Comparison of ENCODE assay signal across 1 cellular context in the genomic region with DNA sequence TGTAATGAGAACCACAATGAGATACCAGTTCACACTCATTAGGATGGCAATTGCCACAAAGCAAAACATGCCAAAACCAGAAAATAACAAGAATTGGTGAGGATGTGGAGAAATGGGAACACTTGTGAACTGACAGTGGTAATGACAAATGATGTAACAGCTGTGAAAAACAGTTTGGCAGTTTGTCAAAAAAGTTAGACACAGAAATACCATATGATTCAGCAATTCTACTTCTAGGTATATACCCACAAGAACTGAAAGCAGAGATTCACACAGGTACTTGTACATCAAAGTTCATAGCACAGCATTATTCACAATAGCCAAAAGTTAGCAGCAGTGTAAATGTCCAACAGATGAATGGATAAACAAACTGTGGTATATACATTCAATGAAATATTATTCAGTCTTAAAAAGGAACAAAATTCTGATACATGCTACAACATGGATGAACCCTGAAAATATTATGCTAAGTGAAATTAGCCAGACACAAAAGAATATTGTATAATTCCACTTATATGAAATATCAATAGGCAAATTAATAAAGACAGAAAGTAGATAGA.
TF ChIP-seq lines count a peak whose summit lies in the region.

No MANE protein-coding gene starts in this region.

TF ChIP-seq in K562, 482 proteins besides CTCF, POLR2A, EP300 and RAD21 (continued from another document):
- TF ChIP-seq, protein P1, sequence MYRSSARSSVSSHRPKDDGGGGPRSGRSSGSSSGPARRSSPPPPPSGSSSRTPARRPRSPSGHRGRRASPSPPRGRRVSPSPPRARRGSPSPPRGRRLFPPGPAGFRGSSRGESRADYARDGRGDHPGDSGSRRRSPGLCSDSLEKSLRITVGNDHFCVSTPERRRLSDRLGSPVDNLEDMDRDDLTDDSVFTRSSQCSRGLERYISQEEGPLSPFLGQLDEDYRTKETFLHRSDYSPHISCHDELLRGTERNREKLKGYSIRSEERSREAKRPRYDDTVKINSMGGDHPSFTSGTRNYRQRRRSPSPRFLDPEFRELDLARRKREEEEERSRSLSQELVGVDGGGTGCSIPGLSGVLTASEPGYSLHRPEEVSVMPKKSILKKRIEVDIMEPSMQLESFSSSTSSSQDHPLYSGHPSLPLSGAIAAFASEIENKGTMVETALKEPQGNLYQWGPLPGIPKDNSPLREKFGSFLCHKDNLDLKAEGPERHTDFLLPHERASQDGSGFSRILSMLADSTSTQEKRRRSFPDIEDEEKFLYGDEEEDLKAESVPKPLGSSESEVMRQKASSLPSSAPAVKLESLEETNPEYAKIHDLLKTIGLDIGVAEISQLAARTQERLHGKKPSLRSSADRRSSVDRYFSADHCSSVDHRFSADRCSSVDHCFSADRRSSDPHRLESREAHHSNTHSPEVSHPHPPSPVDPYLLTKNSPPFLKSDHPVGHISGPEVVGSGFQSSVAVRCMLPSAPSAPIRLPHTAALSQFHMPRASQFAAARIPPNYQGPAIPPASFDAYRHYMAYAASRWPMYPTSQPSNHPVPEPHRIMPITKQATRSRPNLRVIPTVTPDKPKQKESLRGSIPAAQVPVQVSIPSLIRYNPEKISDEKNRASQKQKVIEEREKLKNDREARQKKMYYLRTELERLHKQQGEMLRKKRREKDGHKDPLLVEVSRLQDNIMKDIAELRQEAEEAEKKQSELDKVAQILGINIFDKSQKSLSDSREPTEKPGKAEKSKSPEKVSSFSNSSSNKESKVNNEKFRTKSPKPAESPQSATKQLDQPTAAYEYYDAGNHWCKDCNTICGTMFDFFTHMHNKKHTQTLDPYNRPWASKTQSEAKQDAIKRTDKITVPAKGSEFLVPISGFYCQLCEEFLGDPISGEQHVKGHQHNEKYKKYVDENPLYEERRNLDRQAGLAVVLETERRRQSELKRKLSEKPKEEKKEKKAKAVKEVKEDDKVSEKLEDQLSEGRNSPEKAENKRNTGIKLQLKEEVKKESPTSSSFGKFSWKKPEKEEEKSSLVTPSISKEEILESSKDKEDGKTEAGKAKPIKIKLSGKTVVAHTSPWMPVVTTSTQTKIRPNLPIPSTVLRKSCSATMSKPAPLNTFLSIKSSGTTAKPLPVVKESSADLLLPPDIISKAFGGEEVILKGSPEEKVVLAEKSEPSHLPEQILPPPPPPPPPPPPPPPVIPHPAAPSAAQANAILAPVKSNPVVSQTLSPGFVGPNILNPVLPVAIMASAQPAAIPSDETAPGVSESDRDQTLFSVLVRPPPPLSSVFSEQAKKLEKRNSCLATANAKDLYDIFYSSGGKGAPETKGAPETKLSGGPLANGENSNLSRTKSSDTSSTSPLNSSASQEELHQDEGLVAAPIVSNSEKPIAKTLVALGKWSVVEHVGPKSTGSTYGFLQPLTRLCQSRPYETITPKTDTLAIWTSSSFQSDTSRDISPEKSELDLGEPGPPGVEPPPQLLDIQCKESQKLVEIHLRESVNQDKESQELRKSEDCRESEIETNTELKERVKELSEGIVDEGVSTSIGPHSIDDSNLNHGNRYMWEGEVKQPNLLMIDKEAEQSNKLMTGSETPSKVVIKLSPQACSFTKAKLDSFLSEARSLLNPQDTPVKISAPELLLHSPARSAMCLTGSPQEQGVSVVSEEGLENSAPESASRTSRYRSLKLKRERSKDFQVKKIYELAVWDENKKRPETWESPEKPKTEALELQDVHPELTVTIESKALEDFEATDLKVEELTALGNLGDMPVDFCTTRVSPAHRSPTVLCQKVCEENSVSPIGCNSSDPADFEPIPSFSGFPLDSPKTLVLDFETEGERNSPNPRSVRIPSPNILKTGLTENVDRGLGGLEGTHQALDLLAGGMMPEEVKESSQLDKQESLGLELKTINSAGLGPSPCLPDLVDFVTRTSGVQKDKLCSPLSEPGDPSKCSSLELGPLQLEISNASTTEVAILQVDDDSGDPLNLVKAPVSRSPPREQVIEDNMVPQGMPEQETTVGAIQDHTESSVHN (IDR thresholded peaks at IDR 0.05; ENCODE audit: borderline replicate concordance in 1 of 2, low read depth in 1 of 2) = peak in 1 of 2 experiments; percentile 77; a peak in 2 of 4 replicates
- TF ChIP-seq CEBPG (CRISPR knock-in tag; IDR thresholded peaks at IDR 0.05) (0 out of 2 replicates have a peak, but pooled peaks have one; percentile 52), CEBPG (tag; conservative IDR thresholded peaks at IDR 0.05 in 1 of 2, IDR thresholded peaks at IDR 0.05 in 1 of 2) (peak; percentile 30 to 83; a peak in 3 of 4 replicates), NFE2 (IDR thresholded peaks at IDR 0.05; ENCODE audit: low read depth) (peak; percentile 78), TAF9B (IDR thresholded peaks at IDR 0.05; ENCODE audit: partially characterized antibody) (no peak), CEBPB (tag; IDR thresholded peaks at IDR 0.05) (0 out of 2 replicates have a peak, but pooled peaks have one; percentile 13), MTA1 (IDR thresholded peaks at IDR 0.05; ENCODE audit: borderline replicate concordance) (no peak), ATF7 (IDR thresholded peaks at IDR 0.05) (0 out of 2 replicates have a peak, but pooled peaks have one; percentile 10), EP400 (IDR thresholded peaks at IDR 0.05) (0 out of 2 replicates have a peak, but pooled peaks have one; percentile 18), MECOM (CRISPR knock-in tag; IDR thresholded peaks at IDR 0.05) (peak; percentile 8; the same call in 1 of the 2 replicates), ETS2 (tag; IDR thresholded peaks at IDR 0.05; ENCODE audit: borderline replicate concordance, poor library complexity, severe bottlenecking) (no peak), CTBP1 (IDR thresholded peaks at IDR 0.05; ENCODE audit: borderline replicate concordance) (0 out of 2 replicates have a peak, but pooled peaks have one; percentile 11), TAF1 (IDR thresholded peaks at IDR 0.05; ENCODE audit: control insufficient read depth, extremely low read depth, insufficient read depth, low read length, severe bottlenecking) (no peak), NBN (IDR thresholded peaks at IDR 0.05; ENCODE audit: low read depth) (0 out of 2 replicates have a peak, but pooled peaks have one; percentile 35), SMAD4 (CRISPR knock-in tag; conservative IDR thresholded peaks at IDR 0.05) (0 out of 2 replicates have a peak, but pooled peaks have one; percentile 36), PCBP2 (IDR thresholded peaks at IDR 0.05; ENCODE audit: low read depth, low read length, poor library complexity, severe bottlenecking) (no peak), ZEB2 (IDR thresholded peaks at IDR 0.05) (0 out of 2 replicates have a peak, but pooled peaks have one; percentile 33), SOX6 (IDR thresholded peaks at IDR 0.05) (peak; percentile 37; the same call in 1 of the 2 replicates), ZNF316 (IDR thresholded peaks at IDR 0.05) (peak; percentile 93), FOXJ2 (tag; IDR thresholded peaks at IDR 0.05) (0 out of 2 replicates have a peak, but pooled peaks have one; percentile 26), PURB (CRISPR knock-in tag; IDR thresholded peaks at IDR 0.05; ENCODE audit: low read depth) (no peak), C11orf30 (IDR thresholded peaks at IDR 0.05; ENCODE audit: low read depth) (peak; percentile 91), MEIS2 (IDR thresholded peaks at IDR 0.05; ENCODE audit: partially characterized antibody) (peak; percentile 95), ARID1B (IDR thresholded peaks at IDR 0.05) (0 out of 2 replicates have a peak, but pooled peaks have one; percentile 24), TRIM24 (IDR thresholded peaks at IDR 0.05) (peak; percentile 73 to 89; a peak in 3 of 4 replicates), MAFK (IDR thresholded peaks at IDR 0.05; ENCODE audit: low read length) (peak; percentile 58; the same call in 1 of the 2 replicates), RCOR1 (IDR thresholded peaks at IDR 0.05; ENCODE audit: borderline replicate concordance in 1 of 2, low read depth in 2 of 2, low read length in 2 of 2) (0 out of 4 replicates have a peak, but pooled peaks of 1 of the 2 experiments have one; percentile 5), NFIC (IDR thresholded peaks at IDR 0.05) (peak; percentile 91), RBM25 (IDR thresholded peaks at IDR 0.05; ENCODE audit: low read depth, low read length, severe bottlenecking) (peak; percentile 71), ZNF124 (CRISPR knock-in tag; IDR thresholded peaks at IDR 0.05) (no peak), MAFF (IDR thresholded peaks at IDR 0.05; ENCODE audit: low read length) (peak; percentile 36; the same call in 1 of the 2 replicates), MAFG (tag; conservative IDR thresholded peaks at IDR 0.05) (peak; percentile 78)
- TF ChIP-seq, protein P2, sequence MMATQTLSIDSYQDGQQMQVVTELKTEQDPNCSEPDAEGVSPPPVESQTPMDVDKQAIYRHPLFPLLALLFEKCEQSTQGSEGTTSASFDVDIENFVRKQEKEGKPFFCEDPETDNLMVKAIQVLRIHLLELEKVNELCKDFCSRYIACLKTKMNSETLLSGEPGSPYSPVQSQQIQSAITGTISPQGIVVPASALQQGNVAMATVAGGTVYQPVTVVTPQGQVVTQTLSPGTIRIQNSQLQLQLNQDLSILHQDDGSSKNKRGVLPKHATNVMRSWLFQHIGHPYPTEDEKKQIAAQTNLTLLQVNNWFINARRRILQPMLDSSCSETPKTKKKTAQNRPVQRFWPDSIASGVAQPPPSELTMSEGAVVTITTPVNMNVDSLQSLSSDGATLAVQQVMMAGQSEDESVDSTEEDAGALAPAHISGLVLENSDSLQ (IDR thresholded peaks at IDR 0.05) = peak; percentile 90
- TF ChIP-seq, protein P3, sequence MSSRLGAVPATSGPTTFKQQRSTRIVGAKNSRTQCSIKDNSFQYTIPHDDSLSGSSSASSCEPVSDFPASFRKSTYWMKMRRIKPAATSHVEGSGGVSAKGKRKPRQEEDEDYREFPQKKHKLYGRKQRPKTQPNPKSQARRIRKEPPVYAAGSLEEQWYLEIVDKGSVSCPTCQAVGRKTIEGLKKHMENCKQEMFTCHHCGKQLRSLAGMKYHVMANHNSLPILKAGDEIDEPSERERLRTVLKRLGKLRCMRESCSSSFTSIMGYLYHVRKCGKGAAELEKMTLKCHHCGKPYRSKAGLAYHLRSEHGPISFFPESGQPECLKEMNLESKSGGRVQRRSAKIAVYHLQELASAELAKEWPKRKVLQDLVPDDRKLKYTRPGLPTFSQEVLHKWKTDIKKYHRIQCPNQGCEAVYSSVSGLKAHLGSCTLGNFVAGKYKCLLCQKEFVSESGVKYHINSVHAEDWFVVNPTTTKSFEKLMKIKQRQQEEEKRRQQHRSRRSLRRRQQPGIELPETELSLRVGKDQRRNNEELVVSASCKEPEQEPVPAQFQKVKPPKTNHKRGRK (tag; IDR thresholded peaks at IDR 0.05) = no peak
- TF ChIP-seq, protein P4, sequence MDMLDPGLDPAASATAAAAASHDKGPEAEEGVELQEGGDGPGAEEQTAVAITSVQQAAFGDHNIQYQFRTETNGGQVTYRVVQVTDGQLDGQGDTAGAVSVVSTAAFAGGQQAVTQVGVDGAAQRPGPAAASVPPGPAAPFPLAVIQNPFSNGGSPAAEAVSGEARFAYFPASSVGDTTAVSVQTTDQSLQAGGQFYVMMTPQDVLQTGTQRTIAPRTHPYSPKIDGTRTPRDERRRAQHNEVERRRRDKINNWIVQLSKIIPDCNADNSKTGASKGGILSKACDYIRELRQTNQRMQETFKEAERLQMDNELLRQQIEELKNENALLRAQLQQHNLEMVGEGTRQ (CRISPR knock-in tag; IDR thresholded peaks at IDR 0.05) = no peak
- TF ChIP-seq, protein P5, sequence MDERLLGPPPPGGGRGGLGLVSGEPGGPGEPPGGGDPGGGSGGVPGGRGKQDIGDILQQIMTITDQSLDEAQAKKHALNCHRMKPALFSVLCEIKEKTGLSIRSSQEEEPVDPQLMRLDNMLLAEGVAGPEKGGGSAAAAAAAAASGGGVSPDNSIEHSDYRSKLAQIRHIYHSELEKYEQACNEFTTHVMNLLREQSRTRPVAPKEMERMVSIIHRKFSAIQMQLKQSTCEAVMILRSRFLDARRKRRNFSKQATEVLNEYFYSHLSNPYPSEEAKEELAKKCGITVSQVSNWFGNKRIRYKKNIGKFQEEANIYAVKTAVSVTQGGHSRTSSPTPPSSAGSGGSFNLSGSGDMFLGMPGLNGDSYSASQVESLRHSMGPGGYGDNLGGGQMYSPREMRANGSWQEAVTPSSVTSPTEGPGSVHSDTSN (CRISPR knock-in tag; IDR thresholded peaks at IDR 0.05; ENCODE audit: low read depth) = no peak
- TF ChIP-seq, protein P5 (tag; conservative IDR thresholded peaks at IDR 0.05; ENCODE audit: low read depth) = peak; percentile 82
- TF ChIP-seq, protein P6, sequence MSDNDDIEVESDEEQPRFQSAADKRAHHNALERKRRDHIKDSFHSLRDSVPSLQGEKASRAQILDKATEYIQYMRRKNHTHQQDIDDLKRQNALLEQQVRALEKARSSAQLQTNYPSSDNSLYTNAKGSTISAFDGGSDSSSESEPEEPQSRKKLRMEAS (CRISPR knock-in tag; IDR thresholded peaks at IDR 0.05) = no peak
- TF ChIP-seq, protein P7, sequence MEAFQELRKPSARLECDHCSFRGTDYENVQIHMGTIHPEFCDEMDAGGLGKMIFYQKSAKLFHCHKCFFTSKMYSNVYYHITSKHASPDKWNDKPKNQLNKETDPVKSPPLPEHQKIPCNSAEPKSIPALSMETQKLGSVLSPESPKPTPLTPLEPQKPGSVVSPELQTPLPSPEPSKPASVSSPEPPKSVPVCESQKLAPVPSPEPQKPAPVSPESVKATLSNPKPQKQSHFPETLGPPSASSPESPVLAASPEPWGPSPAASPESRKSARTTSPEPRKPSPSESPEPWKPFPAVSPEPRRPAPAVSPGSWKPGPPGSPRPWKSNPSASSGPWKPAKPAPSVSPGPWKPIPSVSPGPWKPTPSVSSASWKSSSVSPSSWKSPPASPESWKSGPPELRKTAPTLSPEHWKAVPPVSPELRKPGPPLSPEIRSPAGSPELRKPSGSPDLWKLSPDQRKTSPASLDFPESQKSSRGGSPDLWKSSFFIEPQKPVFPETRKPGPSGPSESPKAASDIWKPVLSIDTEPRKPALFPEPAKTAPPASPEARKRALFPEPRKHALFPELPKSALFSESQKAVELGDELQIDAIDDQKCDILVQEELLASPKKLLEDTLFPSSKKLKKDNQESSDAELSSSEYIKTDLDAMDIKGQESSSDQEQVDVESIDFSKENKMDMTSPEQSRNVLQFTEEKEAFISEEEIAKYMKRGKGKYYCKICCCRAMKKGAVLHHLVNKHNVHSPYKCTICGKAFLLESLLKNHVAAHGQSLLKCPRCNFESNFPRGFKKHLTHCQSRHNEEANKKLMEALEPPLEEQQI (IDR thresholded peaks at IDR 0.05) = 0 out of 2 replicates have a peak, but pooled peaks have one; percentile 14
